1 cellular context compared by ENCODE assay signal in the genomic region with DNA sequence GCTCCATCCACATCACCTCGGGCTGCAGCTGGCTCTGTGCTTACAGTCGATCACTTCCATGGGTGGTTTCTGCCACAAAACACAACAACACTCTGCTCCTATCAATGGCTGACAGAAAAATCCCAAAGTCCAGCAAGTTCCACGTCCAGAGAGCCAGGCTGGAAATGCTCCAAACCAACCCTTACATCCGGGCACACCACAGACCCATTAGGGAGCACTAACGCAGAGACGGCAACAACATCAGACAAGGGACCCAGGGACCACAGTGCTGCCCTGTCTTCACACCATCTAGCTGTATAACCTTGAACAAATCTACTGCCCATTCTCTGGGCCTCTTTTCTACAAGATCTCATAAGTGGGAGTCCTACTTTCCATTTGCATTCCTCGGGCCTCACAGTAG.
TF ChIP-seq lines count a peak whose summit lies in the region.

No MANE protein-coding gene starts in this region.

TF ChIP-seq in HepG2, 621 proteins besides CTCF, POLR2A, EP300 and RAD21:
- peak; percentile 81 for TF ChIP-seq ZNF263 (CRISPR knock-in tag; IDR thresholded peaks at IDR 0.05)
